In the genomic region with DNA sequence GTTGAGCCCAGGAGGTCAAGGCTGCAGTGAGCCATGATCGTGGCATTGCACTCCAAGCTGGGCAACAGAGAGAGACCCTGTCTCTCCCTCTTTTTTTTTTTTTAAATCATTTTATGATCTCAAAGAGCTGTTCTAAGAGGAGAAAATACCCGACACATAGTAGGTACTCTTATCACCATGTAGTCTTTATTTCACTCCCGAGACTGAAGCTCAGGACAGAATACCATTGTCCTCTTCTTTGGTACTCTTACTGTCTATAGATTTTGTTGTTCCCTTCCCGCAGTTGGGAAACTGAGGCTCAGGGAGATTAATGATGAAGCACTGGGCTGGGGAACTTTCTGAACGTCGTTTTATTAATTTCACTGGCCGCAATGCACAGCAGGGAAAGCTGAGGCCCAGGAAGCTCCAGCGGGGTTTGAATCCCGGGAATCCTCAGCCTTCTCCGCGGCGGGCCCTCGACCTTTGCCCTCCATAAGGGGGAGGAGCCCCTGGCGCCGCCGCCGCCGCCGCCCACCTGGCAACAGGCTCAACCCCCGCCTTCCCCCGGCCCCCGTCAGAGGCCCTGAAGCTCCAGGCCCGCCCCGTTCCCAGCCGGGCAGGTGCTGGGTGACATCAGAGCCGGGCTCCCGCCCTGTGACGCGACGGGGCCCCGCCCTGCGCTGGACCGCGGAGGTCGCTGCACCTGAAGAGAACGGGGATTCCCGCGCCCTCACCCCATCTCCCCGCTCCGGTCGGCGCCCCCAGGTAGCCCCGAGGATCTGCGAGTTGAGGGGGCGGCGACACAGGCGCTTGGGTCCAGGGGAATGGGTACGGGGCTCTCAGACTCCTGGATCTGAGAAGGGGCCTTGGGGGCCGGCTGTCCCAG, we compare ENCODE assay signal across 10 cellular contexts. TPM values are rescaled to one million over a fixed set of nuclear protein-coding genes. Genes with fewer than 3 reads are reported as not detected.
DNase-seq lines count a peak whose midpoint lies in the region; ATAC-seq and TF ChIP-seq lines count a peak whose summit lies in the region.
"Had no signal": no experiment of that assay in that cellular context is flagged by ENCODE, and none has a peak within 500 bp of the region (broad histone marks: within the 10 kb centered on the region; RNA-seq: fewer than 3 reads in every experiment).

No MANE protein-coding gene starts in this region.

- DNase-seq in NCI-H128 (lab: John Stamatoyannopoulos, UW; ENCODE audit: unreplicated experiment): peak; percentile 33
- no peak for DNase-seq in coronary artery (ENCODE audit: low spot score)
- DNase-seq in mesendoderm: peak; percentile 88
- no peak for DNase-seq in brain microvascular endothelial cell
- DNase-seq in activated naive CD4-positive, alpha-beta T cell (lab: John Stamatoyannopoulos, UW): no peak
- DNase-seq: DND-41 had no signal

- H3K36me3 ChIP-seq in mesendoderm (ENCODE audit: control insufficient read depth, insufficient read depth, low read length): no peaks in the 10 kb centered on the region
- H3K36me3 ChIP-seq in brain microvascular endothelial cell (replicated peaks): no peaks in the 10 kb centered on the region
- H3K36me3 ChIP-seq: gastroesophageal sphincter had no signal

- no peak overlapping the region for H4K5ac ChIP-seq in mesendoderm (ENCODE audit: low read length)

- no peak for TF ChIP-seq CTCF in 22Rv1 (IDR thresholded peaks at IDR 0.05)
- no peak for TF ChIP-seq CTCF in coronary artery (IDR thresholded peaks at IDR 0.05)
- no peak for TF ChIP-seq CTCF in brain microvascular endothelial cell (IDR thresholded peaks at IDR 0.05; ENCODE audit: low read depth, low read length, missing control alignments)

- H3K18ac ChIP-seq in mesendoderm (ENCODE audit: low read length): no peak overlapping the region

- H3K4me2 ChIP-seq in mesendoderm (ENCODE audit: low read length): peak overlapping the region; percentile 42

- no peak overlapping the region for H2AK5ac ChIP-seq in mesendoderm (ENCODE audit: low read length)

- H3K4me3 ChIP-seq in coronary artery (peak overlapping the region; percentile 52), mesendoderm (ENCODE audit: low read length) (no peak overlapping the region), brain microvascular endothelial cell (ENCODE audit: low read depth, low read length) (no peak overlapping the region)

- no peak overlapping the region for H3K23ac ChIP-seq in mesendoderm (ENCODE audit: low read length)

- H2BK120ac ChIP-seq in mesendoderm (ENCODE audit: low read depth, low read length): no peak overlapping the region

- H3K79me1 ChIP-seq in mesendoderm (ENCODE audit: low read length): no peaks in the 10 kb centered on the region

- no peak overlapping the region for H4K8ac ChIP-seq in mesendoderm (ENCODE audit: low read depth, low read length)

- H3K27me3 ChIP-seq in mesendoderm (ENCODE audit: insufficient read depth, low read length, poor library complexity): no peaks in the 10 kb centered on the region
- H3K27me3 ChIP-seq in brain microvascular endothelial cell (replicated peaks): peaks cover 2% of the 10 kb centered on the region

- H2BK5ac ChIP-seq in mesendoderm (ENCODE audit: low read length): no peak overlapping the region

- in situ Hi-C loops in brain microvascular endothelial cell (cut with HindIII; ENCODE audit: low pct_ligation_motif_present, low sequenced_read_pairs): no loop called here

- no CpG with 5 or more reads among the region's 49 CpGs for WGBS in mesendoderm (ENCODE audit: extremely low coverage, insufficient coverage, low lambda C conversion rate)

- H3K56ac ChIP-seq in mesendoderm (ENCODE audit: low read length): peak overlapping the region; percentile 7

- H3K4me1 ChIP-seq in mesendoderm (ENCODE audit: control insufficient read depth, low read depth, low read length): no peaks in the 10 kb centered on the region

- H2BK15ac ChIP-seq in mesendoderm (replicated peaks; ENCODE audit: low read depth): no peak overlapping the region

- no peaks in the 10 kb centered on the region for H3K79me2 ChIP-seq in mesendoderm (ENCODE audit: control insufficient read depth, insufficient read depth, low read length)

- H3K4ac ChIP-seq in mesendoderm (ENCODE audit: low read depth, low read length): no peak overlapping the region

- H3K27ac ChIP-seq in 22Rv1 (peak overlapping the region; percentile 74), coronary artery (no peak overlapping the region), mesendoderm (ENCODE audit: low read depth, low read length) (no peak overlapping the region), brain microvascular endothelial cell (no peak overlapping the region)
- H3K27ac ChIP-seq: gastroesophageal sphincter had no signal

- no peak overlapping the region for H3K9ac ChIP-seq in mesendoderm (ENCODE audit: low read length)

- ATAC-seq in GM21576 (IDR thresholded peaks at IDR 0.05; ENCODE audit: unreplicated experiment) (no peak), HG03045 (IDR thresholded peaks at IDR 0.05; ENCODE audit: unreplicated experiment) (no peak)
- ATAC-seq: gastroesophageal sphincter had no signal

RNA-seq across cellular contexts. Expression of a gene that starts 1.6 kb away (rescaled TPM):
- polyA plus RNA-seq in mesendoderm (2013, experiment 1 of 2): 4.5 TPM
- 4.7 TPM for polyA plus RNA-seq in mesendoderm (2013, experiment 2 of 2)

RNA-seq across cellular contexts. Expression of a gene that starts 42.0 kb away (rescaled TPM):
- 0.53 TPM for polyA plus RNA-seq in mesendoderm (2013, experiment 1 of 2)
- polyA plus RNA-seq in mesendoderm (2013, experiment 2 of 2): 0.87 TPM

Comparison
In these comparisons a context has a peak if more than half of its experiments do, and no peak if none do; other contexts are left out.
1. DNase-seq: peak in NCI-H128 (single experiment) and mesendoderm (single experiment); none in coronary artery (single experiment), brain microvascular endothelial cell (single experiment) and activated naive CD4-positive, alpha-beta T cell (0 of 4).